In the genomic region with DNA sequence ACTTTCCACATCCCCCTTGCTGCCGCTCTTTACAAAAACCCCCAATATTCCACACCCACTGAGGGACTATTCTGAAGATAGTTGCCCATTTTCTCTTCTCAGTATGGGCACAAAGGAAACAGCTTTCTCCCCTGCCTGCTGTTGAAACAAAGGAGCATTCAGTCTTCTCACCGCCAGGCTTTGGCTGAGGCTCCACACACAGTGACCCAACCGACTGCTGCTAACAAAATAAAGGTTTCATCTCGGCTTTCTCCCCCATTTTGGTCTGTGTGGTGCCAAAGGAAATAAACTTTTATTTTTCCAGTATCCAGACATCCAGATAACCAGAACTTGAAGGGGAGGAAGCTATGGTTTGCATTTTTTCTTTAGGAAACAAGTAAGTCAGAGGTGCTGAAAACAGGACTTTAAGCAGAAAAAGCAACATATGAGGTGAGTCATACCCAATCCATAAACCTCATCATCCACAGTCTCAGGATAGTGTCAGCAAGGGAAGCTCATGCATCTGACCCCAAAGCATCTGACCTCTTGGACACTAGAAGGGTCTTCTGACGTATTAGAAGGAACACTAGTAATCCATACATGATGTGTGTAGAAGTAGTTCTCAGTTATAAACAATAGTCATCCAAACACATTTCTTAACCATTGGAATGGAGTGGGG, we compare ENCODE assay signal across 8 cellular contexts. TPM values are rescaled to one million over a fixed set of nuclear protein-coding genes. Genes with fewer than 3 reads are reported as not detected.
DNase-seq lines count a peak whose midpoint lies in the region; ATAC-seq and TF ChIP-seq lines count a peak whose summit lies in the region.

No MANE protein-coding gene starts in this region.

- H3K4me1 Mint-ChIP-seq in glutamatergic neuron (ENCODE audit: low read depth, unreplicated experiment) = peaks cover 48% of the 10 kb centered on the region

- H3K4me1 ChIP-seq in ES-I3 (ENCODE audit: insufficient read depth, low read length) (peaks cover 46% of the 10 kb centered on the region), adipocyte (ENCODE audit: control insufficient read depth, insufficient read depth, low read length) (peaks cover 97% of the 10 kb centered on the region), prostate gland (replicated peaks) (no peaks in the 10 kb centered on the region)

- 23% methylated on average over 5 of the region's 5 CpGs for WGBS in prostate gland

- intact Hi-C loops in prostate gland (cut with DNase I) = no loop called here

- H3K36me3 ChIP-seq in ES-I3 (ENCODE audit: insufficient read depth, low read length) = no peaks in the 10 kb centered on the region; the same call in 1 of the 2 replicates
- H3K36me3 ChIP-seq in adipocyte (ENCODE audit: control insufficient read depth, insufficient read depth, low read length, severe bottlenecking) = peaks cover 53% of the 10 kb centered on the region
- no peaks in the 10 kb centered on the region for H3K36me3 ChIP-seq in prostate gland

- H3K4me3 ChIP-seq in adipocyte (ENCODE audit: low read length) = peak overlapping the region; percentile 63
- H3K4me3 ChIP-seq in prostate gland = no peak overlapping the region

- H3K36me3 Mint-ChIP-seq in glutamatergic neuron (ENCODE audit: unreplicated experiment) = no peaks in the 10 kb centered on the region

- peak overlapping the region in 1 of 2 donors; percentile 33 for H3K27ac ChIP-seq in prostate gland

- H3K9ac ChIP-seq in ES-I3 (ENCODE audit: low read depth, low read length) (peak overlapping the region; percentile 26; the same call in 1 of the 2 replicates), adipocyte (ENCODE audit: low read length) (peak overlapping the region; percentile 67)

- peak overlapping the region; percentile 4 for H3K27ac Mint-ChIP-seq in glutamatergic neuron (ENCODE audit: unreplicated experiment)

- H3K9me3 ChIP-seq in ES-I3 (ENCODE audit: control insufficient read depth, insufficient read depth, low read length) (no peaks in the 10 kb centered on the region), adipocyte (ENCODE audit: control insufficient read depth, low read length) (no peaks in the 10 kb centered on the region), prostate gland (no peaks in the 10 kb centered on the region)

- peak overlapping the region; percentile 15 for H3K4me3 Mint-ChIP-seq in glutamatergic neuron (ENCODE audit: unreplicated experiment)

- peaks cover 5% of the 10 kb centered on the region for H3K27me3 Mint-ChIP-seq in glutamatergic neuron (ENCODE audit: unreplicated experiment)

- TF ChIP-seq CTCF in glutamatergic neuron (IDR thresholded peaks at IDR 0.05; ENCODE audit: partially characterized antibody, unreplicated experiment) = no peak
- TF ChIP-seq CTCF in prostate gland (IDR thresholded peaks at IDR 0.05) = no peak

- peaks cover 12% of the 10 kb centered on the region for H3K9me3 Mint-ChIP-seq in glutamatergic neuron (ENCODE audit: unreplicated experiment)

- TF ChIP-seq POLR2A in prostate gland (IDR thresholded peaks at IDR 0.05) = no peak

- H3K27me3 ChIP-seq in adipocyte (replicated peaks; ENCODE audit: control insufficient read depth, insufficient read depth, low read length) (no peaks in the 10 kb centered on the region), prostate gland (replicated peaks; ENCODE audit: insufficient read depth) (no peaks in the 10 kb centered on the region)

- DNase-seq in adipocyte (ENCODE audit: low read depth) = peak; percentile 63
- DNase-seq in glutamatergic neuron = no peak
- peak; percentile 64 for DNase-seq in retina
- DNase-seq in prostate gland (ENCODE audit: low spot score) = no peak
- DNase-seq in activated CD4-positive, alpha-beta T cell treated with anti-CD3 and anti-CD28 coated beads, Interleukin-2, amount 50 U/mL, for 4 hours = no peak
- no peak for DNase-seq in SW 1271 (lab: John Stamatoyannopoulos, UW)

- ATAC-seq in HG03135 (IDR thresholded peaks at IDR 0.05; ENCODE audit: unreplicated experiment) = no peak

RNA-seq across cellular contexts. Expression of gene CLMP, which starts 6.4 kb away (rescaled TPM):
- 24.2 TPM for total RNA-seq in glutamatergic neuron (ENCODE audit: unreplicated experiment)
- 10 to 100 TPM in 1 of 2 donors, 1 to 10 TPM in 1; 5.0 to 10.7 TPM for total RNA-seq in prostate gland

Comparison
In these comparisons a context has a peak if more than half of its experiments do, and no peak if none do; other contexts are left out.
1. DNase-seq: peak in adipocyte (single experiment) and retina (single experiment); none in glutamatergic neuron (single experiment), prostate gland (single experiment), activated CD4-positive, alpha-beta T cell treated with anti-CD3 and anti-CD28 coated beads, Interleukin-2, amount 50 U/mL, for 4 hours (0 of 2) and SW 1271 (0 of 2).